ENCODE assay signal across 12 cellular contexts in genomic region chr20:25486377-25486776, GRCh38.
A peak's percentile ranks its signal among the peaks of the same experiment; 100 is the strongest.
DNase-seq lines count a peak whose midpoint lies in the region; ATAC-seq and TF ChIP-seq lines count a peak whose summit lies in the region.
"Had no signal": no experiment of that assay in that cellular context is flagged by ENCODE, and none has a peak within 500 bp of the region (broad histone marks: within the 10 kb centered on the region; RNA-seq: fewer than 3 reads in every experiment).

No MANE protein-coding gene starts in this region.

- H3K9me3 Mint-ChIP-seq in nephron progenitor cell = no peaks in the 10 kb centered on the region

- 0 out of 4 replicates have a peak overlapping the region, but pooled peaks of 1 of the 2 experiments have one; percentile 5 for H3K4me3 ChIP-seq in DND-41 (ENCODE audit: low read depth in 1 of 2, low read length in 2 of 2)
- H3K4me3 ChIP-seq in choroid plexus epithelial cell (ENCODE audit: low read depth, low read length) = no peak overlapping the region

- peak overlapping the region; percentile 93 for H3K27ac Mint-ChIP-seq in nephron progenitor cell

- peak overlapping the region; percentile 36; the same call in 1 of the 2 replicates for H2AFZ ChIP-seq in DND-41 (ENCODE audit: low read depth, low read length)

- peak overlapping the region; percentile 45; the same call in 1 of the 2 replicates for H3K9ac ChIP-seq in DND-41 (ENCODE audit: low read depth, low read length)

- H3K36me3 ChIP-seq in DND-41 (ENCODE audit: insufficient read depth, low read length) (peaks cover 36% of the 10 kb centered on the region), KOPT-K1 (ENCODE audit: insufficient read depth, low read length) (peaks cover 44% of the 10 kb centered on the region)

- TF ChIP-seq CTCF in DND-41 (IDR thresholded peaks at IDR 0.05; ENCODE audit: borderline replicate concordance, extremely low read depth, low read length, poor library complexity, severe bottlenecking) = peak; percentile 32
- peak; percentile 18 for TF ChIP-seq CTCF in choroid plexus epithelial cell (conservative IDR thresholded peaks at IDR 0.05; ENCODE audit: low read depth, low read length)
- no peak for TF ChIP-seq CTCF in nephron progenitor cell (IDR thresholded peaks at IDR 0.05)

- H3K9me3 ChIP-seq in DND-41 (ENCODE audit: insufficient read depth, low read length, severe bottlenecking) = no peaks in the 10 kb centered on the region
- no peaks in the 10 kb centered on the region for H3K9me3 ChIP-seq in KOPT-K1 (ENCODE audit: insufficient read depth, low read length, poor library complexity, severe bottlenecking)

- peak overlapping the region; percentile 63 for H3K4me2 ChIP-seq in DND-41 (ENCODE audit: insufficient read depth, low read length)

- no peak overlapping the region for H3K4me3 Mint-ChIP-seq in nephron progenitor cell

- peaks cover 52% of the 10 kb centered on the region for H3K36me3 Mint-ChIP-seq in nephron progenitor cell (ENCODE audit: low read depth)

- no peaks in the 10 kb centered on the region for H3K79me2 ChIP-seq in DND-41 (ENCODE audit: insufficient read depth, low read length)

- H3K27me3 ChIP-seq in DND-41 (ENCODE audit: insufficient read depth, low read length, poor library complexity) = no peaks in the 10 kb centered on the region

- H3K4me1 Mint-ChIP-seq in nephron progenitor cell = peaks cover 21% of the 10 kb centered on the region

- peaks cover 56% of the 10 kb centered on the region for H3K4me1 ChIP-seq in DND-41 (ENCODE audit: insufficient read depth, low read length)

- H3K27me3 Mint-ChIP-seq in nephron progenitor cell (ENCODE audit: low read depth, poor library complexity) = peaks cover 2% of the 10 kb centered on the region

- H3K27ac ChIP-seq in DND-41 (ENCODE audit: low read length) (peak overlapping the region; percentile 81), KOPT-K1 (ENCODE audit: low read depth, low read length, poor library complexity, severe bottlenecking) (peak overlapping the region; percentile 67)

- H4K20me1 ChIP-seq in DND-41 (ENCODE audit: insufficient read depth, low read length) = no peaks in the 10 kb centered on the region

- ATAC-seq in DND-41 (ENCODE audit: insufficient read depth, low read depth) (peak; percentile 83), HG03342 (IDR thresholded peaks at IDR 0.05; ENCODE audit: unreplicated experiment) (no peak)

- DNase-seq in DND-41 (peak; percentile 97), choroid plexus epithelial cell (ENCODE audit: low read depth) (peak; percentile 65), nephron progenitor cell (no peak), iPS-NIHi7 (ENCODE audit: extremely low spot score) (no peak), SHP77 treated with DMSO at 0.1 percent for 48 hours (lab: John Stamatoyannopoulos, UW) (no peak), activated T-cell treated with anti-CD3 and anti-CD28 coated beads for 4 hours (no peak)
- DNase-seq: central memory CD4-positive, alpha-beta T cell; NCI-H1092 treated with DMSO at 0.1 percent for 48 hours; NCI-H526 treated with DMSO at 0.1 percent for 48 hours; small intestine had no signal

Comparison
In these comparisons a context has a peak if more than half of its experiments do, and no peak if none do; other contexts are left out.
1. DNase-seq: peak in DND-41 (single experiment) and choroid plexus epithelial cell (single experiment); none in nephron progenitor cell (single experiment), iPS-NIHi7 (single experiment), SHP77 treated with DMSO at 0.1 percent for 48 hours (single experiment) and activated T-cell treated with anti-CD3 and anti-CD28 coated beads for 4 hours (single experiment).